ENCODE assay signal across 13 cellular contexts in the genomic region with DNA sequence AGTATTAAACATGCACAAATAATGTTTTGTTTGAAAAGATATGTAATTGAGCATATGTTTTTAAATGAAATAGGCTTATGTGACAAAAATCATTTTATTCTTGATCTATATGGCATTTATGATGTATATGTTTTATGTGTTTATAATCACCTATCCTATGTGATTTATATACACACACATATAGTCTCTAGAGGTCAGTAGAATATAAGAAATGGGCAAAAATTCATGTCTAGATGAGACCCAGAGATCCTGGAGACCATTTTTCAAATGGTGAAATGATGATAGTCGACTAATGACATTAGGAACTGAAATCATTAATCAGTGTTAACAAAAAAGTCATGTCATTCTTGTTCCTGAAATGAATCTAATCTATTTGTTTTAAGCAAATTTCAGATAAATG.
DNase-seq lines count a peak whose midpoint lies in the region; TF ChIP-seq lines count a peak whose summit lies in the region.
"Had no signal": no experiment of that assay in that cellular context is flagged by ENCODE, and none has a peak within 500 bp of the region (broad histone marks: within the 10 kb centered on the region; RNA-seq: fewer than 3 reads in every experiment).

No MANE protein-coding gene starts in this region.

- no peak overlapping the region for H3K27ac ChIP-seq in osteoblast (ENCODE audit: low read depth, low read length)
- H3K27ac ChIP-seq: left lung, neural progenitor cell, transverse colon had no signal

- H3K4me1 ChIP-seq in osteoblast (ENCODE audit: insufficient read depth, low read length) = peaks cover 13% of the 10 kb centered on the region
- H3K4me1 ChIP-seq: left lung, neural progenitor cell, transverse colon had no signal

- H4K20me1 ChIP-seq in osteoblast (ENCODE audit: insufficient read depth, low read length) = no peaks in the 10 kb centered on the region

- no peak overlapping the region for H2AFZ ChIP-seq in osteoblast (ENCODE audit: low read length)
- H2AFZ ChIP-seq: neural progenitor cell had no signal

- TF ChIP-seq CTCF in cardiac fibroblast (IDR thresholded peaks at IDR 0.05; ENCODE audit: low read depth, low read length) (no peak), osteoblast (IDR thresholded peaks at IDR 0.05; ENCODE audit: extremely low read depth, low read depth, low read length) (peak; percentile 45)

- no peaks in the 10 kb centered on the region for H3K79me2 ChIP-seq in osteoblast (ENCODE audit: insufficient read depth, low read length)

- no peaks in the 10 kb centered on the region for H3K27me3 ChIP-seq in osteoblast (ENCODE audit: insufficient read depth, low read length)
- H3K27me3 ChIP-seq: transverse colon had no signal

- DNase-seq in DMS53 (lab: John Stamatoyannopoulos, UW) = peak; percentile 3
- no peak for DNase-seq in DMS53 treated with DMSO at 0.1 percent for 48 hours (lab: John Stamatoyannopoulos, UW; ENCODE audit: unreplicated experiment)
- peak; percentile 26 for DNase-seq in NCI-H460 (ENCODE audit: extremely low read depth, low read depth)
- peak; percentile 47 to 49 for DNase-seq in cardiac fibroblast (ENCODE audit: low read depth in 2 of 2)
- DNase-seq in osteoblast (ENCODE audit: insufficient read length, low spot score, missing footprints) = no peak
- no peak for DNase-seq in GM19240 (ENCODE audit: insufficient read length, low spot score)
- DNase-seq in Ammon's horn (ENCODE audit: low spot score) = no peak
- no peak for DNase-seq in NCI-H446 (lab: John Stamatoyannopoulos, UW)
- DNase-seq: activated naive CD8-positive, alpha-beta T cell treated with anti-CD3 and anti-CD28 coated beads for 36 hours; KBM-7; left lung; transverse colon had no signal

- H3K4me2 ChIP-seq in osteoblast (ENCODE audit: insufficient read depth, low read length) = no peak overlapping the region
- H3K4me2 ChIP-seq: neural progenitor cell had no signal

- H3K36me3 ChIP-seq in osteoblast (ENCODE audit: insufficient read depth, low read length) = no peaks in the 10 kb centered on the region
- H3K36me3 ChIP-seq: left lung, neural progenitor cell, transverse colon had no signal

- H3K9me3 ChIP-seq in osteoblast (ENCODE audit: low read depth, low read length) = no peaks in the 10 kb centered on the region
- H3K9me3 ChIP-seq: left lung, transverse colon had no signal

- H3K4me3 ChIP-seq in cardiac fibroblast (replicated peaks in 1 of 2; ENCODE audit: low read depth in 2 of 2, low read length in 2 of 2) (no peak overlapping the region), osteoblast (ENCODE audit: insufficient read depth, low read length) (no peak overlapping the region)
- H3K4me3 ChIP-seq: left lung, neural progenitor cell, transverse colon had no signal

Comparison
In these comparisons a context has a peak if more than half of its experiments do, and no peak if none do; other contexts are left out.
1. DNase-seq: peak in DMS53 (single experiment), NCI-H460 (single experiment) and cardiac fibroblast (2 of 2); none in DMS53 treated with DMSO at 0.1 percent for 48 hours (single experiment), osteoblast (single experiment), GM19240 (single experiment), Ammon's horn (single experiment) and NCI-H446 (0 of 2).